Comparison of ENCODE assay signal across 9 cellular contexts in the genomic region with DNA sequence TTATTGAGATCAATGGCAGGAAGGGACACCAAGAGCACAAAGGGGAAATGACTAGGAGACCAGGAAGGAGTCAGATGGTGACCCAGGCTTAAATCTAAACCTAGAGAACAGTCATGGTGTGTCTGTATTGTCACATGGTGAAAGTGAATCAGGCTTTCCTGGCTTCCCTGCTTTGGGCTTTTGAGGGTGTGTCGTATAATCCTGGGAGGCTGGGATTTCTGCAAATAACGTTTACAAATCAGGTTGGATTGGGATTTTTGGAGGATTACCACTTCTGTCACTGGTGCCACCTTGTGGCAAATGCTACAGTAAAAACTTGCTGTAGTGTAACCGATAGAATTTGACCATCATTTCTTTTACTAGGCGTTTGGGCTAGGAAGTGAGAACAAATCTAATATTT.
DNase-seq lines count a peak whose midpoint lies in the region; ATAC-seq and TF ChIP-seq lines count a peak whose summit lies in the region.
"Had no signal": no experiment of that assay in that cellular context is flagged by ENCODE, and none has a peak within 500 bp of the region (broad histone marks: within the 10 kb centered on the region; RNA-seq: fewer than 3 reads in every experiment).

No MANE protein-coding gene starts in this region.

- H3K27me3 Mint-ChIP-seq in activated CD8-positive, alpha-beta T cell treated with anti-CD3 and anti-CD28 coated beads for 36 hours: no peaks in the 10 kb centered on the region

- no peak overlapping the region for H3K4me2 ChIP-seq in mammary epithelial cell (ENCODE audit: insufficient read depth, low read depth, low read length)

- BruUV-seq in mammary epithelial cell (replicated peaks; lab: Mats Ljungman, UMichigan): no TSS peak

- H4K20me1 ChIP-seq in mammary epithelial cell (ENCODE audit: insufficient read depth, low read length): no peaks in the 10 kb centered on the region

- CTCF ChIA-PET in mammary epithelial cell (lab: Charles Lee; ENCODE audit: low non-redundant PET): no interaction called here
- CTCF ChIA-PET in activated CD8-positive, alpha-beta T cell treated with anti-CD3 and anti-CD28 coated beads for 36 hours (lab: Charles Lee): no interaction called here

- POLR2A ChIA-PET in activated CD8-positive, alpha-beta T cell treated with anti-CD3 and anti-CD28 coated beads for 36 hours (lab: Charles Lee): no interaction called here

- H3K27me3 ChIP-seq in mammary epithelial cell (ENCODE audit: insufficient read depth, low read length) (no peaks in the 10 kb centered on the region), left lung (no peaks in the 10 kb centered on the region)

- H3K9me3 ChIP-seq in mammary epithelial cell (replicated peaks; ENCODE audit: insufficient read depth, low read length): no peaks in the 10 kb centered on the region
- no peaks in the 10 kb centered on the region for H3K9me3 ChIP-seq in left lung

- no peak overlapping the region for H2AFZ ChIP-seq in mammary epithelial cell (ENCODE audit: low read depth, low read length)

- no peak overlapping the region for H3K27ac Mint-ChIP-seq in activated CD8-positive, alpha-beta T cell treated with anti-CD3 and anti-CD28 coated beads for 36 hours

- no peaks in the 10 kb centered on the region for H3K36me3 Mint-ChIP-seq in activated CD8-positive, alpha-beta T cell treated with anti-CD3 and anti-CD28 coated beads for 36 hours (ENCODE audit: low read depth)

- ATAC-seq in left lung (peak; percentile 95), HG02588 (IDR thresholded peaks at IDR 0.05; ENCODE audit: unreplicated experiment) (no peak)
- ATAC-seq in activated CD8-positive, alpha-beta T cell treated with anti-CD3 and anti-CD28 coated beads for 36 hours: no peak

- intact Hi-C loops in mammary epithelial cell (cut with micrococcal nuclease): loop anchor here (1.0 kb wide), 1 partner anchor 156 kb away; no protein-coding TSS in a partner anchor
- intact Hi-C loops in left lung (cut with DNase I): no loop called here
- intact Hi-C loops in activated CD8-positive, alpha-beta T cell treated with anti-CD3 and anti-CD28 coated beads for 36 hours (cut with micrococcal nuclease): no loop called here

- H3K36me3 ChIP-seq in mammary epithelial cell (ENCODE audit: insufficient read depth, low read length): no peaks in the 10 kb centered on the region
- H3K36me3 ChIP-seq in left lung: no peaks in the 10 kb centered on the region

- DNase-seq in mammary epithelial cell (peak; percentile 26), left lung (no peak), dermis blood vessel endothelial cell (no peak)
- DNase-seq in activated CD8-positive, alpha-beta T cell treated with anti-CD3 and anti-CD28 coated beads for 36 hours: no peak
- no peak for DNase-seq in central memory CD4-positive, alpha-beta T cell
- DNase-seq: activated effector memory CD4-positive, alpha-beta T cell treated with anti-CD3 and anti-CD28 coated beads, Interleukin-2, amount 50 U/mL, for 16 hours had no signal

- no peak overlapping the region for H3K9ac ChIP-seq in mammary epithelial cell (ENCODE audit: insufficient read depth, low read length)

- dilution Hi-C loops in mammary epithelial cell (cut with HindIII; ENCODE audit: low sequenced_read_pairs): no loop called here

- H3K9me3 Mint-ChIP-seq in activated CD8-positive, alpha-beta T cell treated with anti-CD3 and anti-CD28 coated beads for 36 hours: no peaks in the 10 kb centered on the region

- in situ Hi-C loops in mammary epithelial cell (cut with MboI; ENCODE audit: low sequenced_read_pairs in 2 of 2): no loop called here

- WGBS in mammary epithelial cell (ENCODE audit: low coverage, missing lambda C conversion rate): 46% methylated on average over 4 of the region's 4 CpGs

- no peak overlapping the region for H3K27ac ChIP-seq in C4-2B
- H3K27ac ChIP-seq in mammary epithelial cell (ENCODE audit: insufficient read depth, low read depth, low read length): no peak overlapping the region
- H3K27ac ChIP-seq in left lung: no peak overlapping the region

- no peaks in the 10 kb centered on the region for H3K4me1 ChIP-seq in mammary epithelial cell (ENCODE audit: insufficient read depth, low read length)
- H3K4me1 ChIP-seq in left lung: no peaks in the 10 kb centered on the region

- H3K79me2 ChIP-seq in mammary epithelial cell (ENCODE audit: insufficient read depth, low read length): no peaks in the 10 kb centered on the region

- no peak overlapping the region for H3K4me3 Mint-ChIP-seq in activated CD8-positive, alpha-beta T cell treated with anti-CD3 and anti-CD28 coated beads for 36 hours

- H3K4me3 ChIP-seq in mammary epithelial cell (replicated peaks in 1 of 3; ENCODE audit: insufficient read depth in 1 of 3, low read depth in 2 of 3, low read length in 3 of 3): no peak overlapping the region
- H3K4me3 ChIP-seq in left lung: no peak overlapping the region

- no peaks in the 10 kb centered on the region for H3K4me1 Mint-ChIP-seq in activated CD8-positive, alpha-beta T cell treated with anti-CD3 and anti-CD28 coated beads for 36 hours (ENCODE audit: low read depth)

- TF ChIP-seq CTCF in C4-2B (conservative IDR thresholded peaks at IDR 0.05): peak; percentile 68
- peak; percentile 67 for TF ChIP-seq CTCF in LNCAP (IDR thresholded peaks at IDR 0.05)
- TF ChIP-seq CTCF in mammary epithelial cell (conservative IDR thresholded peaks at IDR 0.05 in 1 of 2, IDR thresholded peaks at IDR 0.05 in 1 of 2; ENCODE audit: extremely low read depth in 1 of 2, insufficient read depth in 1 of 2, low read depth in 1 of 2, low read length in 2 of 2): peak; percentile 34 to 58
- peak; percentile 12 to 17 for TF ChIP-seq CTCF in left lung (IDR thresholded peaks at IDR 0.05)
- TF ChIP-seq CTCF in activated CD8-positive, alpha-beta T cell treated with anti-CD3 and anti-CD28 coated beads for 36 hours (IDR thresholded peaks at IDR 0.05): no peak
